ENCODE assay signal across 12 cellular contexts in the genomic region with DNA sequence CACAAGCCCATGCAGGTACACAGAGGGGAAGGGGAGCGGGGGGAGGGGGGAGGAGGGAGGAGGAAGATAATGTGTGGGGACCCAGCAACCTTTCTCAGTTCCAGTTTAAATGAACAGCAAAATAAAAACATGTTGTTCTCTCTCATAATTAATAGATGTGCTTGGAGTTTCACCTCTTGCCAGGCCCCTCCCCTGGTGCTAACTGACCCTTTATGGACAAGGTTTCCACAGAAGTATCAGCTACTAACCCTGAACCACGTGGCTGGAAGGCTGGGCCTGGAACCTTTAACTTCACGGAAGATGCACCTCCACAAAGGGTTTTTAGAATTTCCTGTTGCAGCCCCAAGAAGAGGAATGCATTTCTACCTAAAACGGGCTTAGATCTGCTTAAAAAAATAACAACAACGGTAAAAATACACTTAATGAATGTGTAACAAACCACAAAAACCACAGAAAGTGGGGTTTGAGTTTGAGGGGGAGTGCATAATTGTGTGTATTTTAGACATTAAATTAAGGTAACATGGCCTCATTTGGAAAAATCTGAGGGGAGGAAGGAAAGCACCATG. TPM values are rescaled to one million over a fixed set of nuclear protein-coding genes. Genes with fewer than 3 reads are reported as not detected.
DNase-seq lines count a peak whose midpoint lies in the region; ATAC-seq, FAIRE-seq and TF ChIP-seq lines count a peak whose summit lies in the region.
"Had no signal": no experiment of that assay in that cellular context is flagged by ENCODE, and none has a peak within 500 bp of the region (broad histone marks: within the 10 kb centered on the region; RNA-seq: fewer than 3 reads in every experiment).

No MANE protein-coding gene starts in this region.

- H3K9me3 ChIP-seq in CD4-positive, alpha-beta T cell (ENCODE audit: control insufficient read depth, low read length): no peaks in the 10 kb centered on the region
- H3K9me3 ChIP-seq in OCI-LY1 (ENCODE audit: low read length) (no peaks in the 10 kb centered on the region), esophagus squamous epithelium (no peaks in the 10 kb centered on the region), small intestine (ENCODE audit: control insufficient read depth, low read depth) (no peaks in the 10 kb centered on the region)

- 16 to 20% methylated on average over 4 of the region's 5 CpGs for WGBS in esophagus squamous epithelium, 2 donors
- WGBS in small intestine, 3 donors: 13 to 30% (median 17%) methylated on average over 4 of the region's 5 CpGs

- POLR2A ChIA-PET in CD4-positive, alpha-beta T cell (lab: Charles Lee): no interaction called here

- ATAC-seq in CD4-positive, alpha-beta T cell (ENCODE audit: poor library complexity): no peak
- ATAC-seq: naive thymus-derived CD4-positive, alpha-beta T cell had no signal

- H3K27ac ChIP-seq in CD4-positive, alpha-beta T cell (ENCODE audit: low read depth, low read length): no peak overlapping the region
- H3K27ac ChIP-seq in OCI-LY1 (ENCODE audit: low read depth, low read length, poor library complexity, severe bottlenecking) (no peak overlapping the region), esophagus squamous epithelium (peak overlapping the region; percentile 80 to 96 (median 90)), small intestine (ENCODE audit: low read depth in 1 of 2, low read length in 1 of 2) (peak overlapping the region; percentile 32 to 97)

- H3K9me2 ChIP-seq in OCI-LY1 (ENCODE audit: low read depth, low read length): no peaks in the 10 kb centered on the region

- no peak overlapping the region for H3K9ac ChIP-seq in OCI-LY1 (ENCODE audit: low read length)

- no peaks in the 10 kb centered on the region for H3K9me3 Mint-ChIP-seq in CD4-positive, alpha-beta T cell
- H3K9me3 Mint-ChIP-seq in progenitor cell of endocrine pancreas (ENCODE audit: low read depth): no peaks in the 10 kb centered on the region
- H3K9me3 Mint-ChIP-seq: IgD-negative memory B cell; naive thymus-derived CD4-positive, alpha-beta T cell had no signal

- no peaks in the 10 kb centered on the region for H3K27me3 Mint-ChIP-seq in CD4-positive, alpha-beta T cell
- H3K27me3 Mint-ChIP-seq in progenitor cell of endocrine pancreas: no peaks in the 10 kb centered on the region
- H3K27me3 Mint-ChIP-seq: naive thymus-derived CD4-positive, alpha-beta T cell had no signal

- H3K36me3 ChIP-seq in OCI-LY1 (ENCODE audit: insufficient read depth, low read length): no peaks in the 10 kb centered on the region
- no peaks in the 10 kb centered on the region for H3K36me3 ChIP-seq in esophagus squamous epithelium
- no peaks in the 10 kb centered on the region for H3K36me3 ChIP-seq in small intestine (ENCODE audit: control insufficient read depth in 2 of 2, insufficient read depth in 2 of 2, low read length in 2 of 2)

- H3K4me1 Mint-ChIP-seq in CD4-positive, alpha-beta T cell (ENCODE audit: low read depth): peaks cover 49% of the 10 kb centered on the region
- peaks cover 32% of the 10 kb centered on the region for H3K4me1 Mint-ChIP-seq in progenitor cell of endocrine pancreas (ENCODE audit: low read depth)

- no peaks in the 10 kb centered on the region for H3K36me3 Mint-ChIP-seq in CD4-positive, alpha-beta T cell (ENCODE audit: low read depth)
- H3K36me3 Mint-ChIP-seq in progenitor cell of endocrine pancreas (ENCODE audit: insufficient read depth): no peaks in the 10 kb centered on the region
- H3K36me3 Mint-ChIP-seq: naive thymus-derived CD4-positive, alpha-beta T cell had no signal

- CTCF ChIA-PET in CD4-positive, alpha-beta T cell (lab: Charles Lee): no interaction called here

- no peaks in the 10 kb centered on the region for H3K79me2 ChIP-seq in OCI-LY1 (ENCODE audit: insufficient read depth, low read length)

- no peak overlapping the region for H3K4me3 Mint-ChIP-seq in CD4-positive, alpha-beta T cell
- H3K4me3 Mint-ChIP-seq in progenitor cell of endocrine pancreas (ENCODE audit: low read depth): no peak overlapping the region

- peak overlapping the region; percentile 49 for H3K27ac Mint-ChIP-seq in CD4-positive, alpha-beta T cell
- H3K27ac Mint-ChIP-seq in progenitor cell of endocrine pancreas: no peak overlapping the region

- no peak for TF ChIP-seq CTCF in CD4-positive, alpha-beta T cell (IDR thresholded peaks at IDR 0.05)
- TF ChIP-seq CTCF in OCI-LY1 (IDR thresholded peaks at IDR 0.05; ENCODE audit: low read length): no peak
- TF ChIP-seq CTCF in esophagus squamous epithelium (IDR thresholded peaks at IDR 0.05): no peak
- TF ChIP-seq CTCF in progenitor cell of endocrine pancreas (IDR thresholded peaks at IDR 0.05; ENCODE audit: unreplicated experiment): no peak

- H4K20me1 ChIP-seq in OCI-LY1 (ENCODE audit: insufficient read depth, low read length): no peaks in the 10 kb centered on the region

- H2AFZ ChIP-seq in OCI-LY1 (ENCODE audit: low read length): 0 out of 2 replicates have a peak overlapping the region, but pooled peaks have one; percentile 2

- DNase-seq in CD4-positive, alpha-beta T cell: no peak
- no peak for DNase-seq in esophagus squamous epithelium (lab: John Stamatoyannopoulos, UW)
- DNase-seq in small intestine: no peak
- no peak for DNase-seq in NCI-H2029 treated with DMSO at 0.1 percent for 48 hours (lab: John Stamatoyannopoulos, UW)
- DNase-seq in C1 segment of cervical spinal cord (lab: John Stamatoyannopoulos, UW): no peak
- DNase-seq in 8988T: no peak
- DNase-seq in progenitor cell of endocrine pancreas (ENCODE audit: low spot score, unreplicated experiment): no peak
- DNase-seq: COR-L47; naive thymus-derived CD4-positive, alpha-beta T cell; stimulated activated CD8-positive, alpha-beta memory T cell treated with anti-CD3 and anti-CD28 coated beads, Interleukin-4, amount 100 ng/mL, for 48 hours had no signal

- intact Hi-C loops in CD4-positive, alpha-beta T cell (cut with DNase I, micrococcal nuclease): no loop called here
- intact Hi-C loops in esophagus squamous epithelium (cut with DNase I): no loop called here

- no peaks in the 10 kb centered on the region for H3F3A ChIP-seq in OCI-LY1 (ENCODE audit: insufficient read depth, low read length)

- TF ChIP-seq POLR2A in esophagus squamous epithelium (IDR thresholded peaks at IDR 0.05): no peak

- H3K4me1 ChIP-seq in OCI-LY1 (ENCODE audit: insufficient read depth, low read length, severe bottlenecking) (peaks cover 19% of the 10 kb centered on the region), esophagus squamous epithelium (peaks cover 20 to 47% (median 47%) of the 10 kb centered on the region in 3 donors), small intestine (ENCODE audit: control insufficient read depth in 2 of 2, insufficient read depth in 1 of 2, low read depth in 1 of 2, low read length in 1 of 2) (peaks cover 7 to 12% of the 10 kb centered on the region in 2 donors)

- H3K27me3 ChIP-seq in CD4-positive, alpha-beta T cell (ENCODE audit: control insufficient read depth, insufficient read depth, low read length): no peaks in the 10 kb centered on the region
- H3K27me3 ChIP-seq in OCI-LY1 (ENCODE audit: insufficient read depth, low read length) (no peaks in the 10 kb centered on the region), esophagus squamous epithelium (no peaks in the 10 kb centered on the region), small intestine (ENCODE audit: control insufficient read depth in 2 of 2, insufficient read depth in 2 of 2, low read length in 2 of 2) (no peaks in the 10 kb centered on the region)

- H3K4me2 ChIP-seq in OCI-LY1 (ENCODE audit: low read length): peak overlapping the region; percentile 17; the same call in 1 of the 2 replicates

- no peak for FAIRE-seq in small intestine (lab: Jason Lieb, UNC)

- H3K4me3 ChIP-seq in OCI-LY1 (ENCODE audit: low read depth, low read length, poor library complexity, severe bottlenecking): no peak overlapping the region
- H3K4me3 ChIP-seq in esophagus squamous epithelium: no peak overlapping the region
- H3K4me3 ChIP-seq in small intestine (ENCODE audit: low read depth in 1 of 2, low read length in 2 of 2): no peak overlapping the region

RNA-seq across cellular contexts. Expression of a gene that starts 14.8 kb away (rescaled TPM):
- total RNA-seq in CD4-positive, alpha-beta T cell: 10 to 100 TPM; 30.0 to 31.0 TPM
- total RNA-seq in esophagus squamous epithelium (100 to 1,000 TPM in 2 of 4 donors, 10 to 100 TPM in 2; 70.8 to 134 (median 105) TPM), progenitor cell of endocrine pancreas (49.9 and 51.3 TPM in 2 replicates)
- polyA plus RNA-seq in small intestine: 10 to 100 TPM; 11.6 to 17.0 (median 12.1) TPM

Comparison
In these comparisons a context has a peak if more than half of its experiments do, and no peak if none do; other contexts are left out.
1. H3K27ac ChIP-seq: peak in esophagus squamous epithelium (4 of 4) and small intestine (2 of 2); none in CD4-positive, alpha-beta T cell (single experiment) and OCI-LY1 (single experiment).